Comparison of ENCODE assay signal across 1 cellular context in genomic region chr12:54917001-54917488, GRCh38.
TF ChIP-seq lines count a peak whose summit lies in the region.

No MANE protein-coding gene starts in this region.

TF ChIP-seq in GM23338, 12 proteins besides CTCF, POLR2A, EP300 and RAD21 (continued from another document):
- TF ChIP-seq REST (IDR thresholded peaks at IDR 0.05; ENCODE audit: unreplicated experiment) (no peak), POLR2AphosphoS5 (IDR thresholded peaks at IDR 0.05; ENCODE audit: low read depth) (no peak), JUNB (IDR thresholded peaks at IDR 0.05; ENCODE audit: unreplicated experiment) (no peak), NANOG (IDR thresholded peaks at IDR 0.05; ENCODE audit: borderline replicate concordance) (no peak), ETS1 (IDR thresholded peaks at IDR 0.05) (no peak), EZH2phosphoT487 (IDR thresholded peaks at IDR 0.05; ENCODE audit: unreplicated experiment) (no peak), ZNF462 (CRISPR knock-in tag; IDR thresholded peaks at IDR 0.05) (no peak)
